Comparison of ENCODE assay signal across 8 cellular contexts in genomic region chr14:51651388-51652167, GRCh38. TPM values are rescaled to one million over a fixed set of nuclear protein-coding genes. Genes with fewer than 3 reads are reported as not detected.
DNase-seq lines count a peak whose midpoint lies in the region; ATAC-seq and TF ChIP-seq lines count a peak whose summit lies in the region.

Gene FRMD6 (plus strand): TSS chr14:51651910. CDS start chr14:51689837, 37,927 bp downstream.

- H3K27ac Mint-ChIP-seq in activated CD4-positive, alpha-beta T cell treated with anti-CD3 and anti-CD28 coated beads, Interleukin-2, amount 10 ng/mL, durations not matched to agents 24 days and 14 days, result peak within 1 kb of the TSS; percentile 78

- H3K4me1 ChIP-seq in left lung, result peaks cover 4 to 15% of the 10 kb centered on the region in 2 donors

- H3K9me3 Mint-ChIP-seq in activated CD4-positive, alpha-beta T cell treated with anti-CD3 and anti-CD28 coated beads, Interleukin-2, amount 10 ng/mL, durations not matched to agents 24 days and 14 days, result no peaks in the 10 kb centered on the region

- no peaks in the 10 kb centered on the region for H3K9me3 ChIP-seq in left lung

- TF ChIP-seq CTCF in left lung (IDR thresholded peaks at IDR 0.05), result peak; percentile 69 to 75

- ATAC-seq in GM18873 (IDR thresholded peaks at IDR 0.05; ENCODE audit: low FRiP score, unreplicated experiment) (peak; percentile 56), HG03139 (IDR thresholded peaks at IDR 0.05; ENCODE audit: unreplicated experiment) (peak; percentile 73), left lung (peak; percentile 92)

- H3K4me3 Mint-ChIP-seq in activated CD4-positive, alpha-beta T cell treated with anti-CD3 and anti-CD28 coated beads, Interleukin-2, amount 10 ng/mL, durations not matched to agents 24 days and 14 days, result peak within 1 kb of the TSS; percentile 88

- DNase-seq in AG08395 (ENCODE audit: low spot score) (peak; percentile 90), NCI-H345 (lab: John Stamatoyannopoulos, UW) (peak; percentile 88), cortex of kidney (lab: John Stamatoyannopoulos, UW) (peak; percentile 15), left lung (peak; percentile 85 to 93)
- peak; percentile 94 for DNase-seq in activated CD4-positive, alpha-beta T cell treated with anti-CD3 and anti-CD28 coated beads, Interleukin-2, amount 10 ng/mL, durations not matched to agents 24 days and 14 days
- peak; percentile 59 for DNase-seq in stimulated activated CD4-positive, alpha-beta T cell treated with anti-CD3 and anti-CD28 coated beads, Interleukin-2, amount 100 ng/mL, for 4 hours (ENCODE audit: low read depth)

- H3K4me3 ChIP-seq in left lung, result peak within 1 kb of the TSS; percentile 88 to 89

- intact Hi-C loops in activated CD4-positive, alpha-beta T cell treated with anti-CD3 and anti-CD28 coated beads, Interleukin-2, amount 10 ng/mL, durations not matched to agents 24 days and 14 days (cut with micrococcal nuclease), result loop anchor here (2.0 to 5.0 kb wide), 9 partner anchors 91 to 901 kb away; partner anchors contain the start of genes GNG2, GPR137C, RTRAF and TMX1
- intact Hi-C loops in left lung (cut with DNase I), result no loop called here

- no peaks in the 10 kb centered on the region for H3K36me3 Mint-ChIP-seq in activated CD4-positive, alpha-beta T cell treated with anti-CD3 and anti-CD28 coated beads, Interleukin-2, amount 10 ng/mL, durations not matched to agents 24 days and 14 days (ENCODE audit: low read depth)

- H3K27me3 Mint-ChIP-seq in activated CD4-positive, alpha-beta T cell treated with anti-CD3 and anti-CD28 coated beads, Interleukin-2, amount 10 ng/mL, durations not matched to agents 24 days and 14 days, result peaks cover 17% of the 10 kb centered on the region

- peaks cover 19% of the 10 kb centered on the region for H3K4me1 Mint-ChIP-seq in activated CD4-positive, alpha-beta T cell treated with anti-CD3 and anti-CD28 coated beads, Interleukin-2, amount 10 ng/mL, durations not matched to agents 24 days and 14 days

- peaks cover 0 to 20% of the 10 kb centered on the region in 2 donors for H3K27me3 ChIP-seq in left lung

- H3K36me3 ChIP-seq in left lung, result no peaks in the 10 kb centered on the region

- H3K27ac ChIP-seq in left lung, result peak within 1 kb of the TSS; percentile 93 to 94

RNA-seq across cellular contexts. Expression of gene FRMD6, which starts in this region (rescaled TPM):
- 5.5 and 7.4 TPM in 2 replicates for total RNA-seq in activated CD4-positive, alpha-beta T cell treated with anti-CD3 and anti-CD28 coated beads, Interleukin-2, amount 10 ng/mL, durations not matched to agents 24 days and 14 days
- 10 to 100 TPM; 19.8 to 21.2 TPM for total RNA-seq in left lung

Comparison
In these comparisons a context has a peak if more than half of its experiments do, and no peak if none do; other contexts are left out.
1. Peak in every context shown above with its lines: DNase-seq, ATAC-seq, H3K4me3 ChIP-seq and H3K27ac ChIP-seq.
2. DNase-seq: peak in every context shown above with its lines; median percentile 94 in activated CD4-positive, alpha-beta T cell treated with anti-CD3 and anti-CD28 coated beads, Interleukin-2, amount 10 ng/mL, durations not matched to agents 24 days and 14 days; 90 in AG08395; 89 in left lung; 88 in NCI-H345; 59 in stimulated activated CD4-positive, alpha-beta T cell treated with anti-CD3 and anti-CD28 coated beads, Interleukin-2, amount 100 ng/mL, for 4 hours; 15 in cortex of kidney.